In the genomic region with DNA sequence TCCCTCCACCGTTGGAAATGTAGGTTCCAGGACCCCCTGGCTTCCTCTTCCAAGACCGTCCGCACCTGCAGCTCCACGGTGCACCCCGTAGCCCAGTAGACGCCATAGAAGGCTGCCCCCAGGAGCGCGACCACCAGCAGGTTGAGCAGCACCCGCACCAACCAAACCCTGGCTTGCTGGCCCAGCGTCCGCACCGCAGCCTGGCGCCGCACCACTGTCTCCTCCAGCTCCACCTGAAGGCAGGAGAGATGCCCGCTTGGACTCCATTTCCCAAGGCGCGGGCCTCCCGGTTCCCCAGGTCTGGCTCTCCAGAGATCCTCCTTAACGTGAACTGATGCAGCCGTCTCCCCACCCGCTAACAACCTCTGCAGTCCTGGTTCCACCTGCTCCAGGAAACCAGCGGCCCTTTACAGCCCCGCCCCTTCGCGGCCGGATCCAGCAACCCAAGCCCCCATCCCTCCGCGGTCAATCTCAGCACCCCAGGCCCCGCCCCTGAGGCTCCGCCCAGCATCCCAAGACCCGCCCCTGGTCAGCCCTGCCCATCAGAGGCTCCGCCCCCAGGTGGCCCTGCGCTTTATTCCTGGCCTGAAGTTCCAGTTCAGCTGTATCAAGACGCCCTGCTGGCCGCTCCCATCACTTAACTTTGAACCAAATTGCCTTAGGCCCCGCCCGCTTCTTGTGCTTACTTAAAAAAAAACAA, we compare ENCODE assay signal across 8 cellular contexts. TPM values are rescaled to one million over a fixed set of nuclear protein-coding genes. Genes with fewer than 3 reads are reported as not detected.
DNase-seq lines count a peak whose midpoint lies in the region; ATAC-seq and TF ChIP-seq lines count a peak whose summit lies in the region.

No MANE protein-coding gene starts in this region.

- 14% methylated on average over 18 of the region's 37 CpGs for WGBS in esophagus muscularis mucosa

- no peak for TF ChIP-seq CTCF in AG04450 (IDR thresholded peaks at IDR 0.05; ENCODE audit: low read depth, low read length)
- no peak for TF ChIP-seq CTCF in esophagus muscularis mucosa (IDR thresholded peaks at IDR 0.05)

- H3K4me1 ChIP-seq in esophagus muscularis mucosa: peaks cover 39 to 53% (median 49%) of the 10 kb centered on the region in 4 donors

- no peak for TF ChIP-seq EP300 in esophagus muscularis mucosa (IDR thresholded peaks at IDR 0.05)

- H3K27ac ChIP-seq in AG04450 (ENCODE audit: low read depth, low read length): no peak overlapping the region
- no peak overlapping the region for H3K27ac ChIP-seq in esophagus muscularis mucosa (replicated peaks in 1 of 4)

- TF ChIP-seq POLR2A in esophagus muscularis mucosa (IDR thresholded peaks at IDR 0.05; ENCODE audit: low read depth): no peak

- no peak for DNase-seq in AG04450 (ENCODE audit: low read depth, low spot score)
- peak; percentile 58 for DNase-seq in NCI-H146 treated with DMSO at 0.1 percent for 48 hours (lab: John Stamatoyannopoulos, UW; ENCODE audit: unreplicated experiment)
- peak; percentile 70 to 75 for DNase-seq in activated T-cell treated with anti-CD3 and anti-CD28 coated beads, Interleukin-2, amount 50 U/mL, for 48 hours
- DNase-seq in hepatic stellate cell (ENCODE audit: low spot score): peak; percentile 72
- peak; percentile 64 to 70 for DNase-seq in stimulated activated CD4-positive, alpha-beta T cell treated with anti-CD3 and anti-CD28 coated beads, Interleukin-4, amount 100 ng/mL, for 48 hours (ENCODE audit: low read depth in 2 of 2)
- no peak for DNase-seq in esophagus muscularis mucosa (ENCODE audit: extremely low spot score)

- H3K27me3 ChIP-seq in AG04450 (ENCODE audit: control insufficient read depth, insufficient read depth, low read length) (no peaks in the 10 kb centered on the region), esophagus muscularis mucosa (peaks cover 0 to 39% (median 7%) of the 10 kb centered on the region in 4 donors)

- POLR2A ChIA-PET in AG04450 (lab: Yijun Ruan, JAX): interaction anchor here (0.7 kb wide), 1 partner anchor 488 kb away, joined by 3 read pairs; no protein-coding TSS in a partner anchor

- CTCF ChIA-PET in AG04450 (lab: Charles Lee): no interaction called here

- no peak for ATAC-seq in GM21576 (IDR thresholded peaks at IDR 0.05; ENCODE audit: unreplicated experiment)
- ATAC-seq in GM19455 (IDR thresholded peaks at IDR 0.05; ENCODE audit: unreplicated experiment): no peak

- H3K36me3 ChIP-seq in esophagus muscularis mucosa: no peaks in the 10 kb centered on the region

- H3K4me3 ChIP-seq in AG04450 (ENCODE audit: low read depth, low read length) (peak overlapping the region; percentile 47), esophagus muscularis mucosa (peak overlapping the region in 2 of 4 donors; percentile 16 to 39)

- intact Hi-C loops in esophagus muscularis mucosa (cut with DNase I): loop anchor here (5.0 kb wide), 1 partner anchor 38 kb away; the partner anchor contains the start of gene RPS9

- H3K9me3 ChIP-seq in AG04450 (ENCODE audit: control insufficient read depth, insufficient read depth, low read length): peaks cover 23% of the 10 kb centered on the region
- H3K9me3 ChIP-seq in esophagus muscularis mucosa: no peaks in the 10 kb centered on the region

RNA-seq across cellular contexts. Expression of gene LENG1, which starts 5.0 kb away (rescaled TPM):
- polyA plus RNA-seq in AG04450 (2011; rRNA removed): 3.0 and 3.3 TPM in 2 replicates
- polyA minus RNA-seq in AG04450 (2011; rRNA and poly(A)+ RNA removed): 0.37 and 0.56 TPM in 2 replicates
- 10 to 100 TPM in 3 of 4 donors, 1 to 10 TPM in 1; 10.0 to 12.7 (median 11.5) TPM for total RNA-seq in esophagus muscularis mucosa

RNA-seq across cellular contexts. Expression of gene TMC4, which starts 8.4 kb away (rescaled TPM):
- polyA plus RNA-seq in AG04450 (2011; rRNA removed): 1.3 and 1.5 TPM in 2 replicates
- polyA minus RNA-seq in AG04450 (2011; rRNA and poly(A)+ RNA removed): 0.18 TPM in 1 of 2 replicates, not detected in the other
- total RNA-seq in esophagus muscularis mucosa: under 1 TPM in 3 of 4 donors, not detected in 1; 0.26 to 0.98 (median 0.33) TPM

RNA-seq across cellular contexts. Expression of gene MBOAT7, which starts 24.9 kb away (rescaled TPM):
- polyA plus RNA-seq in AG04450 (2011; rRNA removed): 45.1 and 63.2 TPM in 2 replicates
- polyA minus RNA-seq in AG04450 (2011; rRNA and poly(A)+ RNA removed): 33.8 and 44.8 TPM in 2 replicates
- total RNA-seq in esophagus muscularis mucosa: 10 to 100 TPM; 40.3 to 83.2 (median 59.4) TPM

RNA-seq across cellular contexts. Expression of gene TSEN34, which starts 26.6 kb away (rescaled TPM):
- polyA plus RNA-seq in AG04450 (2011; rRNA removed): 32.4 and 36.4 TPM in 2 replicates
- polyA minus RNA-seq in AG04450 (2011; rRNA and poly(A)+ RNA removed): 17.4 and 25.2 TPM in 2 replicates
- 100 to 1,000 TPM in 1 of 4 donors, 10 to 100 TPM in 3; 49.4 to 103 (median 86.8) TPM for total RNA-seq in esophagus muscularis mucosa

RNA-seq across cellular contexts. Expression of gene CNOT3, which starts 27.0 kb away (rescaled TPM):
- 9.9 and 18.7 TPM in 2 replicates for polyA plus RNA-seq in AG04450 (2011; rRNA removed)
- polyA minus RNA-seq in AG04450 (2011; rRNA and poly(A)+ RNA removed): 21.9 and 26.4 TPM in 2 replicates
- 10 to 100 TPM; 15.1 to 25.3 (median 21.1) TPM for total RNA-seq in esophagus muscularis mucosa

Comparison
In these comparisons a context has a peak if more than half of its experiments do, and no peak if none do; other contexts are left out.
1. DNase-seq: peak in NCI-H146 treated with DMSO at 0.1 percent for 48 hours (single experiment), activated T-cell treated with anti-CD3 and anti-CD28 coated beads, Interleukin-2, amount 50 U/mL, for 48 hours (2 of 2), hepatic stellate cell (single experiment) and stimulated activated CD4-positive, alpha-beta T cell treated with anti-CD3 and anti-CD28 coated beads, Interleukin-4, amount 100 ng/mL, for 48 hours (2 of 2); none in AG04450 (single experiment) and esophagus muscularis mucosa (single experiment).